8 cellular contexts compared by ENCODE assay signal in genomic region chr9:121281614-121282291, GRCh38. TPM values are rescaled to one million over a fixed set of nuclear protein-coding genes. Genes with fewer than 3 reads are reported as not detected.
DNase-seq lines count a peak whose midpoint lies in the region; ATAC-seq, FAIRE-seq and TF ChIP-seq lines count a peak whose summit lies in the region.

No MANE protein-coding gene starts in this region.

- CTCF ChIA-PET in HEK293T (lab: Yijun Ruan, JAX): no interaction called here

- TF ChIP-seq POLR2A in GM12892 (IDR thresholded peaks at IDR 0.05; ENCODE audit: low read depth, low read length): no peak

- peak; percentile 49 for DNase-seq in NCI-H2171 (lab: John Stamatoyannopoulos, UW)
- peak; percentile 93 for DNase-seq in epithelial cell of prostate (ENCODE audit: low read depth, low spot score)
- DNase-seq in NK-92 treated with Interleukin-12 subunit alpha and Interleukin-12 subunit beta, amount 100 ng/mL, for 24 hours (lab: John Stamatoyannopoulos, UW): no peak
- DNase-seq in HEK293T (ENCODE audit: extremely low spot score): no peak
- no peak for DNase-seq in GM12892 (ENCODE audit: insufficient read length)

- FAIRE-seq in GM12892 (lab: Jason Lieb, UNC): no peak

- H3K4me2 ChIP-seq in BLaER1 treated with 17β-estradiol and CSF1 and Interleukin-3, amounts not matched to agents 10 nM and 100 nM: peak overlapping the region; percentile 86 to 99 (median 95)

- POLR2A ChIA-PET in HEK293T (lab: Yijun Ruan, JAX): no interaction called here

- H3K36me3 ChIP-seq in BLaER1 treated with 17β-estradiol and CSF1 and Interleukin-3, amounts not matched to agents 10 nM and 100 nM: peaks cover 0 to 35% (median 0%) of the 10 kb centered on the region in 11 experiments; a peak in 5 of 22 replicates
- H3K36me3 ChIP-seq in muscle layer of colon (ENCODE audit: insufficient read depth, low read length): peaks cover 13% of the 10 kb centered on the region

- H4K20me1 ChIP-seq in BLaER1 treated with 17β-estradiol and CSF1 and Interleukin-3, amounts not matched to agents 10 nM and 100 nM: peaks cover 0 to 27% (median 0%) of the 10 kb centered on the region in 11 experiments; a peak in 2 of 22 replicates

- H3K27ac ChIP-seq in BLaER1 treated with 17β-estradiol and CSF1 and Interleukin-3, amounts not matched to agents 10 nM and 100 nM: peak overlapping the region; percentile 58 to 89 (median 81)
- H3K27ac ChIP-seq in epithelial cell of prostate (peak overlapping the region; percentile 84), muscle layer of colon (ENCODE audit: low read depth, low read length) (peak overlapping the region; percentile 96)

- peak overlapping the region in 7 of 10 experiments; percentile 13 to 51 (median 32); a peak in 9 of 20 replicates for H3K4me3 ChIP-seq in BLaER1 treated with 17β-estradiol and CSF1 and Interleukin-3, amounts not matched to agents 10 nM and 100 nM
- H3K4me3 ChIP-seq in muscle layer of colon (ENCODE audit: low read depth in 1 of 2, low read length in 2 of 2): peak overlapping the region in 1 of 2 donors; percentile 36

- peak overlapping the region; percentile 55 to 78 (median 65); a peak in 21 of 22 replicates for H3K9ac ChIP-seq in BLaER1 treated with 17β-estradiol and CSF1 and Interleukin-3, amounts not matched to agents 10 nM and 100 nM
- H3K9ac ChIP-seq in muscle layer of colon (ENCODE audit: low read length): peak overlapping the region; percentile 63

- no peaks in the 10 kb centered on the region for H3K9me3 ChIP-seq in BLaER1 treated with 17β-estradiol and CSF1 and Interleukin-3, amounts not matched to agents 10 nM and 100 nM (replicated peaks in 1 of 11)
- no peaks in the 10 kb centered on the region for H3K9me3 ChIP-seq in muscle layer of colon (ENCODE audit: low read length)

- no peaks in the 10 kb centered on the region for H3K27me3 ChIP-seq in BLaER1 treated with 17β-estradiol and CSF1 and Interleukin-3, amounts not matched to agents 10 nM and 100 nM
- no peaks in the 10 kb centered on the region for H3K27me3 ChIP-seq in muscle layer of colon (ENCODE audit: control insufficient read depth in 1 of 2, insufficient read depth in 2 of 2, low read length in 2 of 2)

- no peak for ATAC-seq in GM21390 (IDR thresholded peaks at IDR 0.05; ENCODE audit: unreplicated experiment)

- H3K4me1 ChIP-seq in BLaER1 treated with 17β-estradiol and CSF1 and Interleukin-3, amounts not matched to agents 10 nM and 100 nM: peaks cover 83 to 100% (median 95%) of the 10 kb centered on the region in 10 experiments
- H3K4me1 ChIP-seq in muscle layer of colon (ENCODE audit: insufficient read depth, low read length): peaks cover 99% of the 10 kb centered on the region

TF ChIP-seq in HEK293T, 16 proteins besides CTCF, POLR2A, EP300 and RAD21:
- TF ChIP-seq CTBP1 (IDR thresholded peaks at IDR 0.05; ENCODE audit: borderline replicate concordance) (no peak), FOXA1 (IDR thresholded peaks at IDR 0.05) (no peak), SUZ12 (IDR thresholded peaks at IDR 0.05) (no peak), FOXM1 (IDR thresholded peaks at IDR 0.05; ENCODE audit: borderline replicate concordance) (no peak), ELF4 (IDR thresholded peaks at IDR 0.05) (no peak), ZNF384 (IDR thresholded peaks at IDR 0.05) (no peak), NFRKB (IDR thresholded peaks at IDR 0.05) (no peak), LEF1 (IDR thresholded peaks at IDR 0.05; ENCODE audit: borderline replicate concordance) (no peak), SP1 (IDR thresholded peaks at IDR 0.05) (no peak)

RNA-seq across cellular contexts. Expression of gene GSN, which starts 13.8 kb away (rescaled TPM):
- 8.4 TPM for polyA plus RNA-seq in GM12892 (2012; ENCODE audit: missing spikeins)

Comparison
In these comparisons a context has a peak if more than half of its experiments do, and no peak if none do; other contexts are left out.
1. DNase-seq: peak in NCI-H2171 (single experiment) and epithelial cell of prostate (single experiment); none in NK-92 treated with Interleukin-12 subunit alpha and Interleukin-12 subunit beta, amount 100 ng/mL, for 24 hours (single experiment), HEK293T (single experiment) and GM12892 (single experiment).
2. Peak in every context shown above with its lines, with median percentiles within 50 percentile points of each other: H3K27ac ChIP-seq.